ENCODE assay signal across 1 cellular context in genomic region chr5:74904713-74905112, GRCh38. TPM values are rescaled to one million over a fixed set of nuclear protein-coding genes. Genes with fewer than 3 reads are reported as not detected.
"Had no signal": no experiment of that assay in that cellular context is flagged by ENCODE, and none has a peak within 500 bp of the region (broad histone marks: within the 10 kb centered on the region; RNA-seq: fewer than 3 reads in every experiment).

No MANE protein-coding gene starts in this region.

RNA-seq across cellular contexts. Expression of gene FAM169A, which starts 38.5 kb away (rescaled TPM):
- total RNA-seq: OCI-LY7 had no signal
